In the genomic region with DNA sequence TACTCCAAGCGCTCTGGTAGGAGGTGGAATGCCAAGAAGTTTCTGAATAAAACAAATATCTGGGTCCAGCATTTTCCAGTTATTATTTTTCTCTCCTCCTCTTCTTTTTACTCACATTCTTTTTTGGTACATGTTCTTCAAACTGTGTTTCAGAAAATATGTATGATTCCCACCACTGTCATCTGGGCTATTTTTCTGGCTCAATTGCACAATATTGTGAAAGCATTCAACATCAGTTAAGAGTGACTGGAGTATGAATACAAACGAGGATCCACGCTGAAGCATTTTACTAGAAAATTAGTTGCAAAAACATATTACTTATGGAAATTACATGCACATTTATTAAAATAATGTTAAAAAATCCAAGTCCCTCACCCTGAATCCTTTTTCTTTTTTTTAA, we compare ENCODE assay signal across 25 cellular contexts.
"Had no signal": no experiment of that assay in that cellular context is flagged by ENCODE, and none has a peak within 500 bp of the region (broad histone marks: within the 10 kb centered on the region; RNA-seq: fewer than 3 reads in every experiment).

No MANE protein-coding gene starts in this region.

- H3K27me3 Mint-ChIP-seq: activated CD8-positive, alpha-beta T cell treated with anti-CD3 and anti-CD28 coated beads for 36 hours; activated T-cell treated with anti-CD3 and anti-CD28 coated beads, Interleukin-2, amount 50 U/mL, for 24 hours; stimulated activated naive B cell treated with anti-CD40 and anti-IgM and Interleukin-4, amounts not matched to agents 10 μg/mL and 1 μg/mL and 100 μg/mL, for 72 hours had no signal

- H3K4me3 ChIP-seq: heart left ventricle, left lung, sigmoid colon, spleen, thyroid gland had no signal

- FAIRE-seq: urothelium cell line had no signal

- DNase-seq: activated CD4-positive, alpha-beta T cell treated with anti-CD3 and anti-CD28 coated beads for 48 hours; activated CD4-positive, CD25-positive, alpha-beta regulatory T cell; activated CD8-positive, alpha-beta T cell treated with anti-CD3 and anti-CD28 coated beads for 36 hours; activated naive CD4-positive, alpha-beta T cell treated with anti-CD3 and anti-CD28 coated beads for 36 hours; activated T-cell treated with anti-CD3 and anti-CD28 coated beads, Interleukin-2, amount 50 U/mL, for 24 hours; aorta; brain microvascular endothelial cell; cerebellar nuclear complex; cortex of kidney; effector CD4-positive, alpha-beta T cell; foreskin melanocyte; heart left ventricle; left lung; mammary epithelial cell; midbrain; sigmoid colon; spleen; stimulated activated CD4-positive, alpha-beta T cell treated with anti-CD3 and anti-CD28 coated beads, Interleukin-4, amount 100 ng/mL, for 4 hours; stimulated activated naive B cell treated with anti-CD40 and anti-IgM and Interleukin-4, amounts not matched to agents 10 μg/mL and 1 μg/mL and 100 μg/mL, for 72 hours; T1000; thyroid gland had no signal

- ATAC-seq: activated CD8-positive, alpha-beta T cell treated with anti-CD3 and anti-CD28 coated beads for 36 hours; esophagus mucosa; heart left ventricle; left lung; stimulated activated naive B cell treated with anti-CD40 and anti-IgM and Interleukin-4, amounts not matched to agents 10 μg/mL and 1 μg/mL and 100 μg/mL, for 72 hours had no signal

- H3K36me3 Mint-ChIP-seq: stimulated activated naive B cell treated with anti-CD40 and anti-IgM and Interleukin-4, amounts not matched to agents 10 μg/mL and 1 μg/mL and 100 μg/mL, for 72 hours had no signal

- H3K4me1 ChIP-seq: heart left ventricle, left lung, parathyroid adenoma, sigmoid colon, spleen, thyroid gland had no signal

- H3K4me3 Mint-ChIP-seq: activated CD8-positive, alpha-beta T cell treated with anti-CD3 and anti-CD28 coated beads for 36 hours; activated naive CD4-positive, alpha-beta T cell treated with anti-CD3 and anti-CD28 coated beads for 36 hours; activated T-cell treated with anti-CD3 and anti-CD28 coated beads, Interleukin-2, amount 50 U/mL, for 24 hours; nephron; stimulated activated naive B cell treated with anti-CD40 and anti-IgM and Interleukin-4, amounts not matched to agents 10 μg/mL and 1 μg/mL and 100 μg/mL, for 72 hours had no signal

- H3K4me1 Mint-ChIP-seq: nephron; stimulated activated naive B cell treated with anti-CD40 and anti-IgM and Interleukin-4, amounts not matched to agents 10 μg/mL and 1 μg/mL and 100 μg/mL, for 72 hours had no signal

- H3K36me3 ChIP-seq: brain microvascular endothelial cell, left lung, sigmoid colon, spleen, thyroid gland had no signal

- H3K27me3 ChIP-seq: brain microvascular endothelial cell, heart left ventricle, left lung, sigmoid colon, spleen, thyroid gland had no signal

- H3K27ac ChIP-seq: brain microvascular endothelial cell, heart left ventricle, left lung, parathyroid adenoma, sigmoid colon, spleen, thyroid gland had no signal

- H3K9me3 Mint-ChIP-seq: activated CD8-positive, alpha-beta T cell treated with anti-CD3 and anti-CD28 coated beads for 36 hours; activated naive CD4-positive, alpha-beta T cell treated with anti-CD3 and anti-CD28 coated beads for 36 hours; activated T-cell treated with anti-CD3 and anti-CD28 coated beads, Interleukin-2, amount 50 U/mL, for 24 hours; nephron; stimulated activated naive B cell treated with anti-CD40 and anti-IgM and Interleukin-4, amounts not matched to agents 10 μg/mL and 1 μg/mL and 100 μg/mL, for 72 hours had no signal

- H3K27ac Mint-ChIP-seq: activated CD8-positive, alpha-beta T cell treated with anti-CD3 and anti-CD28 coated beads for 36 hours; activated naive CD4-positive, alpha-beta T cell treated with anti-CD3 and anti-CD28 coated beads for 36 hours; activated T-cell treated with anti-CD3 and anti-CD28 coated beads, Interleukin-2, amount 50 U/mL, for 24 hours; nephron; stimulated activated naive B cell treated with anti-CD40 and anti-IgM and Interleukin-4, amounts not matched to agents 10 μg/mL and 1 μg/mL and 100 μg/mL, for 72 hours had no signal

- H3K9me3 ChIP-seq: heart left ventricle, left lung, sigmoid colon, spleen, thyroid gland had no signal
